Comparison of ENCODE assay signal across 13 cellular contexts in genomic region chr7:129830949-129831348, GRCh38.
DNase-seq lines count a peak whose midpoint lies in the region; ATAC-seq, FAIRE-seq and TF ChIP-seq lines count a peak whose summit lies in the region.
"Had no signal": no experiment of that assay in that cellular context is flagged by ENCODE, and none has a peak within 500 bp of the region (broad histone marks: within the 10 kb centered on the region; RNA-seq: fewer than 3 reads in every experiment).

No MANE protein-coding gene starts in this region.

- BruUV-seq in Calu3 (replicated peaks; lab: Mats Ljungman, UMichigan): no TSS peak

- FAIRE-seq in keratinocyte (lab: Jason Lieb, UNC): no peak

- in situ Hi-C loops in gastrocnemius medialis (cut with MboI; ENCODE audit: low sequenced_read_pairs in 4 of 4): loop anchor here in 3 of 4 donors (5.0 to 25.0 kb wide), 3 partner anchors 106 to 181 kb away; no protein-coding TSS in a partner anchor

- no peak overlapping the region for H2AFZ ChIP-seq in keratinocyte (ENCODE audit: control insufficient read depth, low read length)

- TF ChIP-seq CTCF in Calu3 (IDR thresholded peaks at IDR 0.05; ENCODE audit: unreplicated experiment) (no peak), keratinocyte (optimal IDR thresholded peaks at IDR 0.05 in 1 of 3, IDR thresholded peaks at IDR 0.05 in 1 of 3, conservative IDR thresholded peaks at IDR 0.05 in 1 of 3; ENCODE audit: extremely low read depth in 1 of 3, insufficient read depth in 2 of 3, low read length in 3 of 3) (no peak), gastrocnemius medialis (IDR thresholded peaks at IDR 0.05 in 4 of 5, conservative IDR thresholded peaks at IDR 0.05 in 1 of 5) (no peak), GM10266 (IDR thresholded peaks at IDR 0.05; ENCODE audit: control insufficient read depth, insufficient read depth, low read depth, missing control alignments) (no peak)

- TF ChIP-seq POLR2A in gastrocnemius medialis (IDR thresholded peaks at IDR 0.05): no peak

- H3K9me3 Mint-ChIP-seq in Calu3 (ENCODE audit: low read depth, unreplicated experiment): no peaks in the 10 kb centered on the region

- no peaks in the 10 kb centered on the region for H3K27me3 Mint-ChIP-seq in Calu3 (ENCODE audit: unreplicated experiment)

- dilution Hi-C loops in keratinocyte (cut with MboI; ENCODE audit: extremely low pct_ligation_motif_present, low sequenced_read_pairs): no loop called here

- peaks cover 90% of the 10 kb centered on the region for H3K36me3 Mint-ChIP-seq in Calu3 (ENCODE audit: insufficient read depth, unreplicated experiment)

- no peaks in the 10 kb centered on the region for H3K9me1 ChIP-seq in keratinocyte (ENCODE audit: control insufficient read depth, extremely low read depth, insufficient read depth, low read length)

- H3K36me3 ChIP-seq in adipocyte (ENCODE audit: control insufficient read depth, insufficient read depth, low read length, severe bottlenecking) (peaks cover 31% of the 10 kb centered on the region), keratinocyte (ENCODE audit: control insufficient read depth in 2 of 2, extremely low read depth in 1 of 2, insufficient read depth in 2 of 2, low read length in 2 of 2) (peaks cover 2 to 14% of the 10 kb centered on the region in 2 experiments), gastrocnemius medialis (peaks cover 0 to 26% of the 10 kb centered on the region in 2 donors)
- H3K36me3 ChIP-seq: BE2C had no signal

- H3K4me3 ChIP-seq in adipocyte (ENCODE audit: low read length) (no peak overlapping the region), keratinocyte (ENCODE audit: control insufficient read depth in 2 of 3, extremely low read depth in 1 of 3, insufficient read depth in 2 of 3, low read depth in 1 of 3, low read length in 3 of 3) (no peak overlapping the region), gastrocnemius medialis (no peak overlapping the region)

- H3K27me3 ChIP-seq in adipocyte (replicated peaks; ENCODE audit: control insufficient read depth, insufficient read depth, low read length) (no peaks in the 10 kb centered on the region), keratinocyte (ENCODE audit: control insufficient read depth, extremely low read depth, insufficient read depth, low read length) (no peaks in the 10 kb centered on the region), gastrocnemius medialis (no peaks in the 10 kb centered on the region)
- H3K27me3 ChIP-seq: BE2C, spleen had no signal

- H3K4me3 Mint-ChIP-seq in Calu3 (ENCODE audit: low read depth, unreplicated experiment): no peak overlapping the region

- no peak for ATAC-seq in gastrocnemius medialis

- H3K9ac ChIP-seq in adipocyte (ENCODE audit: low read length): peak overlapping the region; percentile 55
- H3K9ac ChIP-seq in keratinocyte (ENCODE audit: control insufficient read depth, extremely low read depth, insufficient read depth, low read length): peak overlapping the region; percentile 35
- H3K9ac ChIP-seq: KMS-11 had no signal

- peak overlapping the region; percentile 82 for H3K27ac Mint-ChIP-seq in Calu3 (ENCODE audit: unreplicated experiment)

- no peaks in the 10 kb centered on the region for H3K9me3 ChIP-seq in adipocyte (ENCODE audit: control insufficient read depth, low read length)
- no peaks in the 10 kb centered on the region for H3K9me3 ChIP-seq in keratinocyte (ENCODE audit: control insufficient read depth, low read depth, low read length)
- no peaks in the 10 kb centered on the region for H3K9me3 ChIP-seq in gastrocnemius medialis
- H3K9me3 ChIP-seq: BE2C, spleen had no signal

- H3K4me1 ChIP-seq in adipocyte (ENCODE audit: control insufficient read depth, insufficient read depth, low read length): peaks cover 25% of the 10 kb centered on the region
- peaks cover 37% of the 10 kb centered on the region for H3K4me1 ChIP-seq in keratinocyte (ENCODE audit: control insufficient read depth, extremely low read depth, insufficient read depth, low read length)
- H3K4me1 ChIP-seq in gastrocnemius medialis: peaks cover 25 to 29% of the 10 kb centered on the region in 2 donors
- H3K4me1 ChIP-seq: BE2C had no signal

- intact Hi-C loops in Calu3 (cut with micrococcal nuclease; ENCODE audit: unreplicated experiment): loop anchor here (2.0 kb wide), 1 partner anchor 180 kb away; no protein-coding TSS in a partner anchor
- intact Hi-C loops in gastrocnemius medialis (cut with DNase I; ENCODE audit: low total_unique reads): loop anchor here (1.0 to 2.0 kb wide), 2 partner anchors 122 to 179 kb away; partner anchors contain the start of gene UBE2H

- CTCF ChIA-PET in Calu3 (lab: Charles Lee): interaction anchor here (1.3 kb wide), 1 partner anchor 178 kb away, joined by 6 read pairs; no protein-coding TSS in a partner anchor

- H3K27ac ChIP-seq in keratinocyte (ENCODE audit: control insufficient read depth, insufficient read depth, low read length): peak overlapping the region; percentile 55
- peak overlapping the region; percentile 64 to 76 (median 72) for H3K27ac ChIP-seq in gastrocnemius medialis
- H3K27ac ChIP-seq: KMS-11 had no signal

- peak overlapping the region; percentile 54 for H3K4me2 ChIP-seq in keratinocyte (ENCODE audit: control insufficient read depth, extremely low read depth, insufficient read depth, low read depth, low read length)

- DNase-seq in Calu3: no peak
- DNase-seq in adipocyte (ENCODE audit: low read depth): no peak
- DNase-seq in keratinocyte (ENCODE audit: low read depth, low spot score): no peak
- no peak for DNase-seq in gastrocnemius medialis
- DNase-seq in RPMI8226: no peak
- no peak for DNase-seq in stimulated activated CD4-positive, alpha-beta T cell treated with anti-CD3 and anti-CD28 coated beads, Interleukin-1b, Interleukin-23, amount 100 ng/mL, for 48 hours
- DNase-seq in activated T-cell treated with anti-CD3 and anti-CD28 coated beads for 4 hours: no peak
- no peak for DNase-seq in GM10266 (ENCODE audit: extremely low spot score)
- DNase-seq: BE2C, NCI-H187 treated with DMSO at 0.1 percent for 48 hours, NCI-H774, spleen had no signal

- H3K4me1 Mint-ChIP-seq in Calu3 (ENCODE audit: low read depth, unreplicated experiment): peaks cover 34% of the 10 kb centered on the region

- no peaks in the 10 kb centered on the region for H4K20me1 ChIP-seq in keratinocyte (ENCODE audit: control insufficient read depth, extremely low read depth, insufficient read depth, low read length)

- H3K79me2 ChIP-seq in keratinocyte (ENCODE audit: control insufficient read depth, insufficient read depth, low read length): no peaks in the 10 kb centered on the region
